In the genomic region with DNA sequence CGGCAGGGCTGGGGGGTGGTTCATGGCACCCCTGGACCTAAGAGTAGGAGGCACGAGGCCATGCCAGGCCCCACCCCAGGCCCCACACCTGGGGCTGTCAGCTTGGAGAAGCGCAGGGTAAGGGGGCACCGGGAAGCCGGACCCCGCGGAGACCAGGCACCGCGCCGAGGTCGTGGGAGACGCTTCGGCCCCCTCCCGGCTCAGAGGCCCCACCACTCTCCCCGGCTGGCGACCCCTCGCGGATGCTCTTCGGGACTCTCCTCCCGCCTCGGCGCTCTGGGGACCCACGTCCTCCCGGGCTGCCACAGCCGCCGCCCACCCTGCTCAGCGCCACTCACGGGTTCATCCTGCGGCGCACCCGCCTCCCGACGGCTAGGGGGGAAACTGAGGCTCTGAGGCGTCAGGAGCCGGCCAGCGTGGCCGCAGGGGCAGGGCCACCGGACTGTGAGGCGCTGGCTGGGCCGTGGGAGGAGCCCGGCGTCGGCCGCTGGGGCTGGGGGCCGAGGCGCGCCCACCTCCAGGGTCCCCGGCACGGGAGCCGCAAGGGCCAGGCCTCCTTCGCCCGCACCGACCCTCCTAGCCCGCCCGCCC, we compare ENCODE assay signal across 1 cellular context.
TF ChIP-seq lines count a peak whose summit lies in the region.

No MANE protein-coding gene starts in this region.

TF ChIP-seq in WTC11, 78 proteins besides CTCF, POLR2A, EP300 and RAD21 (continued from another document):
- TF ChIP-seq ZSCAN18 (CRISPR knock-in tag; IDR thresholded peaks at IDR 0.05) (no peak), ELF4 (CRISPR knock-in tag; IDR thresholded peaks at IDR 0.05; ENCODE audit: low read depth) (no peak), RELA (CRISPR knock-in tag; IDR thresholded peaks at IDR 0.05; ENCODE audit: borderline replicate concordance) (no peak), CBFB (CRISPR knock-in tag; IDR thresholded peaks at IDR 0.05; ENCODE audit: low read depth) (no peak), SP1 (CRISPR knock-in tag; conservative IDR thresholded peaks at IDR 0.05) (no peak), NR3C1 (CRISPR knock-in tag; conservative IDR thresholded peaks at IDR 0.05; ENCODE audit: low read depth) (no peak)
- TF ChIP-seq, protein P1, sequence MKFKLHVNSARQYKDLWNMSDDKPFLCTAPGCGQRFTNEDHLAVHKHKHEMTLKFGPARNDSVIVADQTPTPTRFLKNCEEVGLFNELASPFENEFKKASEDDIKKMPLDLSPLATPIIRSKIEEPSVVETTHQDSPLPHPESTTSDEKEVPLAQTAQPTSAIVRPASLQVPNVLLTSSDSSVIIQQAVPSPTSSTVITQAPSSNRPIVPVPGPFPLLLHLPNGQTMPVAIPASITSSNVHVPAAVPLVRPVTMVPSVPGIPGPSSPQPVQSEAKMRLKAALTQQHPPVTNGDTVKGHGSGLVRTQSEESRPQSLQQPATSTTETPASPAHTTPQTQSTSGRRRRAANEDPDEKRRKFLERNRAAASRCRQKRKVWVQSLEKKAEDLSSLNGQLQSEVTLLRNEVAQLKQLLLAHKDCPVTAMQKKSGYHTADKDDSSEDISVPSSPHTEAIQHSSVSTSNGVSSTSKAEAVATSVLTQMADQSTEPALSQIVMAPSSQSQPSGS (CRISPR knock-in tag; IDR thresholded peaks at IDR 0.05; ENCODE audit: borderline replicate concordance, low read depth) = no peak
